ENCODE assay signal across 1 cellular context in the genomic region with DNA sequence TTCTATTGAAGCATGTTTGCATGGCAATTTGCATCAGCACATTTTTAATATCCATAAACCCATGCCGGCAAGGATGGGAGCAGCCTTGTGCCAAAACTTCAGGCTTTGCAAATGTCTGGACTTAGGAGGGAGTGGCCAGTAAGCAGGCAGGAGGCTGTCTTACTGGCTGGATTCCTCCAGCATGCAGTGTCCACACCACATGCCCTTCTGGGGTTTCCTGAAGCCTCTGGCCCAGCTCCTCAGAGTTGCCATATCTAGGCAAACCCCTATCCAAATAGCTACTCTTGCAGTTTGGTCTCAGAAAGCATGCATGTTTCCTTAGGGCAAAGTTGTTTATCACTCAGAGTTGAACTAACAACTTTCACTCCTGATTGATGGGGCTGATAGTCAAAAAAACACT.
TF ChIP-seq lines count a peak whose summit lies in the region.

No MANE protein-coding gene starts in this region.

TF ChIP-seq in IMR-90, 13 proteins besides CTCF, POLR2A, EP300 and RAD21:
- no peak for TF ChIP-seq RCOR1 (IDR thresholded peaks at IDR 0.05; ENCODE audit: insufficient replicate concordance, low read length)
- no peak for TF ChIP-seq NFE2L2 (IDR thresholded peaks at IDR 0.05; ENCODE audit: low read depth, low read length)
- TF ChIP-seq CEBPB (IDR thresholded peaks at IDR 0.05; ENCODE audit: low read depth, low read length): peak; percentile 27; the same call in 1 of the 2 replicates
